Comparison of ENCODE assay signal across 8 cellular contexts in the genomic region with DNA sequence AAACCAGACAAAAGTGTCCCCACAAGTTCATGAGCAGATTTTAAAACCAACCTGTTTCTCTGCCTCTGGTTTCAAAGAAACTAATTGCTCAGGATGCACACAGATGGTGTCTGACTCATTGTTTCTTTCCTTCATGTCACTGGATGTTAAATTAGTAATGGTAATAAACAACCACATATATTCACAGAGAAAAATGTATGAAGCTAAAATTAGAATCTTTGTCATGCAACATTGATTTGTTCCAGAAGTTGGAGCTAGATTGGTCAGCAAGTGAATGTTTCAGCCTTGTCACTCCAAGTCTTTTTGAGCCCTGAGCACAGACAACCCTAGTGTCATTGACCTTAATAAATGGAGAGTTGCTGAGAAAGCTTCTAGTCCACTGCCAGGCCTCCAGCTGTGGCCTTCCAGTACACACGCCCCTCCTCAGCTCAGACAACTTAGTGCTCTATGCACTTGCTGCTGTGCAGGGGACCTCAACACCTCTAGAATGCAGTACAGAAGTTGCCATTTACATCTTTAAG.
DNase-seq lines count a peak whose midpoint lies in the region; ATAC-seq and TF ChIP-seq lines count a peak whose summit lies in the region.

No MANE protein-coding gene starts in this region.

- H3K27me3 ChIP-seq in right lobe of liver (no peaks in the 10 kb centered on the region), prostate gland (replicated peaks; ENCODE audit: insufficient read depth) (no peaks in the 10 kb centered on the region)

- H3K4me1 Mint-ChIP-seq in Calu3 (ENCODE audit: low read depth, unreplicated experiment): peaks cover 51% of the 10 kb centered on the region
- H3K4me1 Mint-ChIP-seq in activated naive CD8-positive, alpha-beta T cell (ENCODE audit: low read depth): peaks cover 52% of the 10 kb centered on the region

- H3K4me1 ChIP-seq in right lobe of liver (peaks cover 0 to 55% (median 18%) of the 10 kb centered on the region in 4 donors), prostate gland (replicated peaks) (no peaks in the 10 kb centered on the region)

- H3K36me3 ChIP-seq in right lobe of liver (no peaks in the 10 kb centered on the region), prostate gland (no peaks in the 10 kb centered on the region)

- CTCF ChIA-PET in Calu3 (lab: Charles Lee): interaction anchor here (0.9 to 3.0 kb wide), 6 partner anchors 8 to 309 kb away, joined by 3 to 13 read pairs (median 4); no protein-coding TSS in a partner anchor

- H3K36me3 Mint-ChIP-seq in Calu3 (ENCODE audit: insufficient read depth, unreplicated experiment): peaks cover 11% of the 10 kb centered on the region
- H3K36me3 Mint-ChIP-seq in activated naive CD8-positive, alpha-beta T cell: no peaks in the 10 kb centered on the region

- 20% methylated on average over 1 of the region's 1 CpG for WGBS in right lobe of liver (ENCODE audit: insufficient coverage, low coverage, low lambda C conversion rate, missing lambda C conversion rate)
- WGBS in prostate gland: 70% methylated on average over 1 of the region's 1 CpG

- BruUV-seq in Calu3 (replicated peaks; lab: Mats Ljungman, UMichigan): no TSS peak

- intact Hi-C loops in Calu3 (cut with micrococcal nuclease; ENCODE audit: unreplicated experiment) (no loop called here), right lobe of liver (cut with DNase I) (no loop called here), prostate gland (cut with DNase I) (no loop called here)

- ATAC-seq in HG02759 (IDR thresholded peaks at IDR 0.05; ENCODE audit: unreplicated experiment) (peak; percentile 69), right lobe of liver (peak; percentile 60 to 83 (median 73))

- DNase-seq in Calu3 (no peak), right lobe of liver (peak in 2 of 3 donors; percentile 58 to 69), SIG-M5 treated with dmso at 0.1 percent for 504 hours (lab: John Stamatoyannopoulos, UW; ENCODE audit: unreplicated experiment) (no peak), globus pallidus (ENCODE audit: low spot score) (no peak), NCI-H526 treated with DMSO at 0.1 percent for 48 hours (lab: John Stamatoyannopoulos, UW) (no peak), prostate gland (ENCODE audit: low spot score) (no peak)

- peak overlapping the region; percentile 30 for H3K4me3 Mint-ChIP-seq in Calu3 (ENCODE audit: low read depth, unreplicated experiment)
- peak overlapping the region; percentile 14 for H3K4me3 Mint-ChIP-seq in activated naive CD8-positive, alpha-beta T cell

- no peaks in the 10 kb centered on the region for H3K9me3 Mint-ChIP-seq in Calu3 (ENCODE audit: low read depth, unreplicated experiment)
- H3K9me3 Mint-ChIP-seq in activated naive CD8-positive, alpha-beta T cell (ENCODE audit: low read depth): no peaks in the 10 kb centered on the region

- peak; percentile 18 for TF ChIP-seq POLR2A in right lobe of liver (IDR thresholded peaks at IDR 0.05)
- TF ChIP-seq POLR2A in prostate gland (IDR thresholded peaks at IDR 0.05): no peak

- H3K9me3 ChIP-seq in right lobe of liver: no peaks in the 10 kb centered on the region
- no peaks in the 10 kb centered on the region for H3K9me3 ChIP-seq in prostate gland

- TF ChIP-seq CTCF in Calu3 (IDR thresholded peaks at IDR 0.05; ENCODE audit: unreplicated experiment) (no peak), right lobe of liver (IDR thresholded peaks at IDR 0.05) (no peak), prostate gland (IDR thresholded peaks at IDR 0.05) (no peak)

- H3K27me3 Mint-ChIP-seq in Calu3 (ENCODE audit: unreplicated experiment): no peaks in the 10 kb centered on the region
- peaks cover 7% of the 10 kb centered on the region for H3K27me3 Mint-ChIP-seq in activated naive CD8-positive, alpha-beta T cell

- H3K27ac ChIP-seq in right lobe of liver: peak overlapping the region; percentile 19 to 94 (median 86)
- peak overlapping the region in 1 of 2 donors; percentile 50 for H3K27ac ChIP-seq in prostate gland

- peak overlapping the region; percentile 88 for H3K27ac Mint-ChIP-seq in Calu3 (ENCODE audit: unreplicated experiment)
- peak overlapping the region; percentile 92 for H3K27ac Mint-ChIP-seq in activated naive CD8-positive, alpha-beta T cell

- H3K4me3 ChIP-seq in right lobe of liver (peak overlapping the region in 1 of 3 donors; percentile 14), prostate gland (no peak overlapping the region)

Comparison
In these comparisons a context has a peak if more than half of its experiments do, and no peak if none do; other contexts are left out.
1. DNase-seq: peak in right lobe of liver (2 of 3); none in Calu3 (single experiment), SIG-M5 treated with dmso at 0.1 percent for 504 hours (single experiment), globus pallidus (single experiment), NCI-H526 treated with DMSO at 0.1 percent for 48 hours (single experiment) and prostate gland (single experiment).